In the genomic region with DNA sequence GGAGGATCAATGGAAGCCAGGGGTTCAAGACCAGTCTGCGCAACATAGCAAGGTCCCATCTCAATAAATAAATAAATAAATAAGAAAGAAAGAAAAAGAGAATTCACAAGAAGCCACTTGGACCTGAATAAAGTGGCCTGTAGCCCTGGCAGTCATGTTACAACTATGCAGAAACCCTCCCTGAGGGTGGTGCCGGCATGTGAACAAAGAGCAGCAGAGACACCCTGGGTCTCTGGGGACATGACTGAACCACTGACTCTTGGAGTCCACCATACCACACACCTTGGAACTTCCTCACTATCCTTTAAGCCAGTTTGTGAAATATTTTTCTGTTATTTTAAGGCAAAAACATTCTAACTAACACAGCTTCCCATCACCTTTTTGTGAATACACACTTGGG, we compare ENCODE assay signal across 20 cellular contexts.
DNase-seq lines count a peak whose midpoint lies in the region; ATAC-seq, FAIRE-seq and TF ChIP-seq lines count a peak whose summit lies in the region.
"Had no signal": no experiment of that assay in that cellular context is flagged by ENCODE, and none has a peak within 500 bp of the region (broad histone marks: within the 10 kb centered on the region; RNA-seq: fewer than 3 reads in every experiment).

No MANE protein-coding gene starts in this region.

- H3K9me2 ChIP-seq in GM23248 (ENCODE audit: insufficient read depth) = no peaks in the 10 kb centered on the region

- H3F3A ChIP-seq in GM23248 (ENCODE audit: insufficient read depth) = no peaks in the 10 kb centered on the region

- DNase-seq in heart left ventricle (no peak), Right ventricle myocardium inferior (ENCODE audit: missing footprints) (no peak), GM23248 (peak; percentile 53), GM12878 (ENCODE audit: low read depth, low spot score) (no peak), progenitor cell of endocrine pancreas (ENCODE audit: low spot score, unreplicated experiment) (no peak), pancreas (no peak), DMS153 treated with DMSO at 0.1 percent for 48 hours (lab: John Stamatoyannopoulos, UW; ENCODE audit: unreplicated experiment) (no peak)
- DNase-seq in activated CD8-positive, alpha-beta memory T cell treated with anti-CD3 and anti-CD28 coated beads, Interleukin-2, amount 10 ng/mL, durations not matched to agents 7 days and 5 days = no peak
- DNase-seq: 8988T; Calu3; CD8-positive, alpha-beta T cell; DMS53; GOT3; NCI-H1105; NCI-H1694; NCI-H2081 treated with DMSO at 0.1 percent for 48 hours; NCI-H446 treated with DMSO at 0.1 percent for 48 hours; NK-92 treated with Interleukin-12 subunit alpha and Interleukin-12 subunit beta, amount 100 ng/mL, for 24 hours; SIG-M5 had no signal

- H3K27ac ChIP-seq in heart left ventricle (peak overlapping the region in 8 of 12 donors; percentile 2 to 36 (median 14)), GM23248 (no peak overlapping the region), GM12878 (ENCODE audit: control insufficient read depth, insufficient read depth) (no peak overlapping the region), pancreas (no peak overlapping the region)
- H3K27ac ChIP-seq: BLaER1 had no signal

- RAD21 ChIA-PET in GM12878 (lab: Charles Lee; ENCODE audit: unreplicated experiment) = no interaction called here

- in situ Hi-C loops in GM23248 (cut with MboI) (no loop called here), GM12878 (cut with MboI) (no loop called here)

- no peak overlapping the region for H3K4me3 Mint-ChIP-seq in progenitor cell of endocrine pancreas (ENCODE audit: low read depth)
- H3K4me3 Mint-ChIP-seq in activated CD8-positive, alpha-beta memory T cell treated with anti-CD3 and anti-CD28 coated beads, Interleukin-2, amount 10 ng/mL, durations not matched to agents 7 days and 5 days = no peak overlapping the region
- H3K4me3 Mint-ChIP-seq: CD8-positive, alpha-beta T cell had no signal

- peak overlapping the region; percentile 27 for H3K27ac Mint-ChIP-seq in progenitor cell of endocrine pancreas
- H3K27ac Mint-ChIP-seq in activated CD8-positive, alpha-beta memory T cell treated with anti-CD3 and anti-CD28 coated beads, Interleukin-2, amount 10 ng/mL, durations not matched to agents 7 days and 5 days = no peak overlapping the region
- H3K27ac Mint-ChIP-seq: CD8-positive, alpha-beta T cell had no signal

- no peak overlapping the region for H3K4me3 ChIP-seq in heart left ventricle
- H3K4me3 ChIP-seq in GM23248 = no peak overlapping the region
- no peak overlapping the region for H3K4me3 ChIP-seq in GM12878
- H3K4me3 ChIP-seq in pancreas = no peak overlapping the region
- H3K4me3 ChIP-seq: BLaER1 had no signal

- H3K79me2 ChIP-seq in GM23248 (ENCODE audit: insufficient read depth) (peaks cover 89% of the 10 kb centered on the region), GM12878 (ENCODE audit: control insufficient read depth, insufficient read depth, low read length) (no peaks in the 10 kb centered on the region)

- H3K9me3 ChIP-seq in heart left ventricle (peaks cover 0 to 5% (median 0%) of the 10 kb centered on the region in 12 donors), GM23248 (ENCODE audit: low read depth) (no peaks in the 10 kb centered on the region), GM12878 (replicated peaks; ENCODE audit: control insufficient read depth, insufficient read depth, low read length) (no peaks in the 10 kb centered on the region), pancreas (no peaks in the 10 kb centered on the region)
- H3K9me3 ChIP-seq: BLaER1 had no signal

- POLR2A ChIA-PET in GM12878 (lab: Charles Lee) = interaction anchor here (1.8 kb wide), 1 partner anchor 12 kb away, joined by 5 read pairs; no protein-coding TSS in a partner anchor

- intact Hi-C loops in heart left ventricle (cut with DNase I) = loop anchor here in 1 of 10 donors (10.0 kb wide), 1 partner anchor 112 kb away; no protein-coding TSS in a partner anchor
- intact Hi-C loops in Right ventricle myocardium inferior (cut with DNase I) = no loop called here
- intact Hi-C loops in GM12878 (cut with micrococcal nuclease; ENCODE audit: unreplicated experiment) = no loop called here
- intact Hi-C loops in pancreas (cut with DNase I) = no loop called here

- BruUV-seq in GM12878 (replicated peaks; lab: Mats Ljungman, UMichigan) = no TSS peak

- TF ChIP-seq CTCF in heart left ventricle (IDR thresholded peaks at IDR 0.05) (no peak), GM12878 (IDR thresholded peaks at IDR 0.05 in 2 of 3, conservative IDR thresholded peaks at IDR 0.05 in 1 of 3; ENCODE audit: control insufficient read depth in 2 of 3, extremely low read depth in 1 of 3, insufficient read depth in 1 of 3, low read depth in 3 of 3, low read length in 3 of 3) (no peak), progenitor cell of endocrine pancreas (IDR thresholded peaks at IDR 0.05; ENCODE audit: unreplicated experiment) (no peak), pancreas (IDR thresholded peaks at IDR 0.05) (no peak)

- SMC1A ChIA-PET in GM12878 (lab: Charles Lee; ENCODE audit: uncharacterized antibody, unreplicated experiment) = interaction anchor here (1.0 to 2.5 kb wide), 7 partner anchors 8 to 94 kb away, joined by 3 to 14 read pairs (median 4); no protein-coding TSS in a partner anchor

- ATAC-seq in heart left ventricle (peak in 2 of 4 donors; percentile 42 to 64), Right ventricle myocardium inferior (no peak), GM12878 (peak; percentile 52; the same call in 2 of the 3 replicates), pancreas (no peak)
- no peak for ATAC-seq in activated CD8-positive, alpha-beta memory T cell treated with anti-CD3 and anti-CD28 coated beads, Interleukin-2, amount 10 ng/mL, durations not matched to agents 7 days and 5 days
- ATAC-seq: CD8-positive, alpha-beta T cell had no signal

- CTCF ChIA-PET in GM12878 (lab: Yijun Ruan, JAX) = interaction anchor here (1.2 to 3.1 kb wide), 2 partner anchors 10 to 15 kb away, joined by 3 to 10 read pairs; no protein-coding TSS in a partner anchor
- CTCF ChIA-PET in activated CD8-positive, alpha-beta memory T cell treated with anti-CD3 and anti-CD28 coated beads, Interleukin-2, amount 10 ng/mL, durations not matched to agents 7 days and 5 days (lab: Charles Lee) = no interaction called here

- no peak for TF ChIP-seq RAD21 in GM12878 (IDR thresholded peaks at IDR 0.05; ENCODE audit: insufficient read depth, low read depth, low read length)

- no peaks in the 10 kb centered on the region for H3K27me3 Mint-ChIP-seq in progenitor cell of endocrine pancreas
- no peaks in the 10 kb centered on the region for H3K27me3 Mint-ChIP-seq in activated CD8-positive, alpha-beta memory T cell treated with anti-CD3 and anti-CD28 coated beads, Interleukin-2, amount 10 ng/mL, durations not matched to agents 7 days and 5 days

- TF ChIP-seq POLR2A in heart left ventricle (IDR thresholded peaks at IDR 0.05) (no peak), GM12878 (IDR thresholded peaks at IDR 0.05; ENCODE audit: low read depth, low read length) (no peak)

- no peaks in the 10 kb centered on the region for H4K20me1 ChIP-seq in GM23248 (ENCODE audit: insufficient read depth)
- H4K20me1 ChIP-seq in GM12878 (ENCODE audit: control insufficient read depth, insufficient read depth) = no peaks in the 10 kb centered on the region
- H4K20me1 ChIP-seq: BLaER1 had no signal

- H3K9me3 Mint-ChIP-seq in progenitor cell of endocrine pancreas (ENCODE audit: low read depth) = peaks cover 5% of the 10 kb centered on the region
- no peaks in the 10 kb centered on the region for H3K9me3 Mint-ChIP-seq in activated CD8-positive, alpha-beta memory T cell treated with anti-CD3 and anti-CD28 coated beads, Interleukin-2, amount 10 ng/mL, durations not matched to agents 7 days and 5 days (ENCODE audit: low read depth)
- H3K9me3 Mint-ChIP-seq: CD8-positive, alpha-beta T cell had no signal

- H3K27me3 ChIP-seq in heart left ventricle (no peaks in the 10 kb centered on the region), GM23248 (replicated peaks; ENCODE audit: insufficient read depth) (no peaks in the 10 kb centered on the region), GM12878 (replicated peaks in 1 of 2; ENCODE audit: control insufficient read depth in 2 of 2, insufficient read depth in 2 of 2, low read length in 1 of 2) (no peaks in the 10 kb centered on the region), pancreas (no peaks in the 10 kb centered on the region)
- H3K27me3 ChIP-seq: BLaER1 had no signal

- WGBS in heart left ventricle, 4 donors = 81 to 92% (median 88%) methylated on average over 2 of the region's 2 CpGs
- 84 to 92% methylated on average over 2 of the region's 2 CpGs for WGBS in GM23248 (ENCODE audit: low coverage in 1 of 2, low lambda C conversion rate in 2 of 2, missing lambda C conversion rate in 2 of 2), 2 experiments
- WGBS in GM12878 (ENCODE audit: insufficient coverage, insufficient replicate concordance, low lambda C conversion rate, missing lambda C conversion rate) = 79% methylated on average over 2 of the region's 2 CpGs
- WGBS in pancreas, 2 donors = 98 to 99% methylated on average over 2 of the region's 2 CpGs

- H3K36me3 ChIP-seq in heart left ventricle (peaks cover 0 to 15% (median 4%) of the 10 kb centered on the region in 9 donors), GM23248 (ENCODE audit: low read depth) (peaks cover 40% of the 10 kb centered on the region), GM12878 (ENCODE audit: control insufficient read depth in 2 of 2, insufficient read depth in 2 of 2, low read length in 1 of 2) (peaks cover 0 to 3% of the 10 kb centered on the region in 2 experiments; a peak in 2 of 4 replicates), pancreas (no peaks in the 10 kb centered on the region)
- H3K36me3 ChIP-seq: BLaER1 had no signal

- H3K9ac ChIP-seq in GM23248 = no peak overlapping the region
- no peak overlapping the region for H3K9ac ChIP-seq in GM12878 (ENCODE audit: control insufficient read depth, insufficient read depth, low read length)
- H3K9ac ChIP-seq: BLaER1 had no signal

- FAIRE-seq in GM12878 (lab: Jason Lieb, UNC) (no peak), pancreas (lab: Jason Lieb, UNC) (no peak)

- peaks cover 49% of the 10 kb centered on the region for H3K36me3 Mint-ChIP-seq in progenitor cell of endocrine pancreas (ENCODE audit: insufficient read depth)
- no peaks in the 10 kb centered on the region for H3K36me3 Mint-ChIP-seq in activated CD8-positive, alpha-beta memory T cell treated with anti-CD3 and anti-CD28 coated beads, Interleukin-2, amount 10 ng/mL, durations not matched to agents 7 days and 5 days
- H3K36me3 Mint-ChIP-seq: CD8-positive, alpha-beta T cell had no signal

- peaks cover 0 to 32% (median 6%) of the 10 kb centered on the region in 12 donors for H3K4me1 ChIP-seq in heart left ventricle
- peaks cover 11% of the 10 kb centered on the region; the same call in 1 of the 2 replicates for H3K4me1 ChIP-seq in GM23248 (ENCODE audit: insufficient read depth)
- H3K4me1 ChIP-seq in GM12878 (ENCODE audit: control insufficient read depth, insufficient read depth, low read length) = no peaks in the 10 kb centered on the region
- H3K4me1 ChIP-seq in pancreas = peaks cover 0 to 13% (median 11%) of the 10 kb centered on the region in 3 donors
- H3K4me1 ChIP-seq: BLaER1 had no signal

- H3K4me2 ChIP-seq in GM23248 (ENCODE audit: unreplicated experiment) (peak overlapping the region; percentile 7), GM12878 (ENCODE audit: control insufficient read depth, insufficient read depth) (no peak overlapping the region)
- H3K4me2 ChIP-seq: BLaER1 had no signal

- peaks cover 28% of the 10 kb centered on the region for H3K4me1 Mint-ChIP-seq in progenitor cell of endocrine pancreas (ENCODE audit: low read depth)
- H3K4me1 Mint-ChIP-seq in activated CD8-positive, alpha-beta memory T cell treated with anti-CD3 and anti-CD28 coated beads, Interleukin-2, amount 10 ng/mL, durations not matched to agents 7 days and 5 days = no peaks in the 10 kb centered on the region

- no peak for TF ChIP-seq EP300 in GM12878 (IDR thresholded peaks at IDR 0.05; ENCODE audit: borderline replicate concordance in 1 of 2, control insufficient read depth in 1 of 2, low read depth in 2 of 2, low read length in 2 of 2)

- H2AFZ ChIP-seq in GM23248 = no peak overlapping the region
- no peak overlapping the region for H2AFZ ChIP-seq in GM12878 (ENCODE audit: control insufficient read depth, low read depth, low read length)

Comparison
In these comparisons a context has a peak if more than half of its experiments do, and no peak if none do; other contexts are left out.
1. H3K27ac ChIP-seq: peak in heart left ventricle (8 of 12); none in GM23248 (single experiment), GM12878 (single experiment) and pancreas (0 of 4).